1 cellular context compared by ENCODE assay signal in genomic region chr14:100297320-100298300, GRCh38.
TF ChIP-seq lines count a peak whose summit lies in the region.

No MANE protein-coding gene starts in this region.

TF ChIP-seq in GM12878, 131 proteins besides CTCF, POLR2A, EP300 and RAD21 (continued from another document and continues in another):
- TF ChIP-seq PBX3 (IDR thresholded peaks at IDR 0.05; ENCODE audit: insufficient replicate concordance, low read depth, low read length): no peak
- TF ChIP-seq CUX1 (IDR thresholded peaks at IDR 0.05; ENCODE audit: insufficient replicate concordance, low read depth, low read length): no peak
- TF ChIP-seq BHLHE40 (IDR thresholded peaks at IDR 0.05; ENCODE audit: borderline replicate concordance in 1 of 2, low read depth in 2 of 2, low read length in 1 of 2): peak; percentile 26 to 42; a peak in 1 of 4 replicates
- no peak for TF ChIP-seq ATF2 (IDR thresholded peaks at IDR 0.05; ENCODE audit: low read length)
- TF ChIP-seq MEF2B (IDR thresholded peaks at IDR 0.05; ENCODE audit: partially characterized antibody, poor library complexity, severe bottlenecking): peak; percentile 37
- no peak for TF ChIP-seq BCL3 (IDR thresholded peaks at IDR 0.05; ENCODE audit: borderline replicate concordance, insufficient read depth, low read depth, low read length, poor library complexity, severe bottlenecking)
- no peak for TF ChIP-seq LARP7 (IDR thresholded peaks at IDR 0.05)
- TF ChIP-seq STAT1 (conservative IDR thresholded peaks at IDR 0.05): no peak
- no peak for TF ChIP-seq FOS (IDR thresholded peaks at IDR 0.05; ENCODE audit: borderline replicate concordance, extremely low read depth, insufficient read length)
- TF ChIP-seq MYC (IDR thresholded peaks at IDR 0.05; ENCODE audit: insufficient read depth, insufficient read length, insufficient replicate concordance, low read length, severe bottlenecking): no peak
- TF ChIP-seq DPF2 (IDR thresholded peaks at IDR 0.05): peak; percentile 56
- no peak for TF ChIP-seq CEBPB (IDR thresholded peaks at IDR 0.05; ENCODE audit: borderline replicate concordance in 1 of 2, low read depth in 2 of 2, low read length in 2 of 2)
- no peak for TF ChIP-seq ZNF217 (IDR thresholded peaks at IDR 0.05)
- TF ChIP-seq ZBED1 (IDR thresholded peaks at IDR 0.05; ENCODE audit: borderline replicate concordance): no peak
- no peak for TF ChIP-seq HSF1 (IDR thresholded peaks at IDR 0.05; ENCODE audit: low read depth, low read length)
- TF ChIP-seq IKZF1 (conservative IDR thresholded peaks at IDR 0.05): peak; percentile 32
- no peak for TF ChIP-seq SUPT20H (IDR thresholded peaks at IDR 0.05; ENCODE audit: borderline replicate concordance, control insufficient read depth, low read depth, low read length)
- no peak for TF ChIP-seq ZNF24 (IDR thresholded peaks at IDR 0.05)
- TF ChIP-seq HDGF (IDR thresholded peaks at IDR 0.05): no peak
- no peak for TF ChIP-seq FOXM1 (IDR thresholded peaks at IDR 0.05; ENCODE audit: low read depth, low read length)
- TF ChIP-seq SMAD1 (IDR thresholded peaks at IDR 0.05; ENCODE audit: low read depth, partially characterized antibody): no peak
- TF ChIP-seq ZNF207 (IDR thresholded peaks at IDR 0.05; ENCODE audit: borderline replicate concordance): no peak
- no peak for TF ChIP-seq POLR2AphosphoS2 (IDR thresholded peaks at IDR 0.05; ENCODE audit: low read depth, low read length)
- TF ChIP-seq NBN (IDR thresholded peaks at IDR 0.05): no peak
- no peak for TF ChIP-seq PRDM15 (CRISPR knock-in tag; IDR thresholded peaks at IDR 0.05)
- no peak for TF ChIP-seq ZNF622 (IDR thresholded peaks at IDR 0.05)
- no peak for TF ChIP-seq ELK1 (IDR thresholded peaks at IDR 0.05; ENCODE audit: low read depth, low read length)
- TF ChIP-seq CHD2 (IDR thresholded peaks at IDR 0.05; ENCODE audit: borderline replicate concordance, low read depth, low read length): peak; percentile 47; the same call in 1 of the 2 replicates
- TF ChIP-seq SMC3 (IDR thresholded peaks at IDR 0.05; ENCODE audit: borderline replicate concordance, low read length): no peak
- TF ChIP-seq MTA2 (IDR thresholded peaks at IDR 0.05; ENCODE audit: low read depth): peak; percentile 22; the same call in 1 of the 2 replicates
- no peak for TF ChIP-seq JUND (IDR thresholded peaks at IDR 0.05; ENCODE audit: low read depth, low read length)
- TF ChIP-seq CBFB (IDR thresholded peaks at IDR 0.05; ENCODE audit: low read depth): no peak
- no peak for TF ChIP-seq TBL1XR1 (IDR thresholded peaks at IDR 0.05; ENCODE audit: low read depth, low read length)
- TF ChIP-seq RBBP5 (conservative IDR thresholded peaks at IDR 0.05): no peak
- TF ChIP-seq MTA3 (IDR thresholded peaks at IDR 0.05; ENCODE audit: borderline replicate concordance, low read length): no peak
- no peak for TF ChIP-seq RCOR1 (conservative IDR thresholded peaks at IDR 0.05; ENCODE audit: low read depth, low read length)
- TF ChIP-seq RFX5 (IDR thresholded peaks at IDR 0.05; ENCODE audit: low read depth, low read length): no peak
- no peak for TF ChIP-seq SMARCA5 (IDR thresholded peaks at IDR 0.05)
- no peak for TF ChIP-seq ZNF274 (IDR thresholded peaks at IDR 0.05; ENCODE audit: insufficient read depth, insufficient read length)
- TF ChIP-seq IRF3 (IDR thresholded peaks at IDR 0.05): no peak
- no peak for TF ChIP-seq CBX3 (IDR thresholded peaks at IDR 0.05; ENCODE audit: borderline replicate concordance, low read depth)
- no peak for TF ChIP-seq NFXL1 (IDR thresholded peaks at IDR 0.05; ENCODE audit: borderline replicate concordance)
- no peak for TF ChIP-seq SUZ12 (IDR thresholded peaks at IDR 0.05; ENCODE audit: unreplicated experiment)
- no peak for TF ChIP-seq E2F8 (IDR thresholded peaks at IDR 0.05; ENCODE audit: low read depth, partially characterized antibody)
- TF ChIP-seq BRCA1 (IDR thresholded peaks at IDR 0.05; ENCODE audit: low read depth, low read length): no peak
- no peak for TF ChIP-seq NR2C1 (IDR thresholded peaks at IDR 0.05)
- TF ChIP-seq TCF12 (IDR thresholded peaks at IDR 0.05; ENCODE audit: low read depth, low read length): no peak
- no peak for TF ChIP-seq CREM (IDR thresholded peaks at IDR 0.05; ENCODE audit: low read depth)
